In the genomic region with DNA sequence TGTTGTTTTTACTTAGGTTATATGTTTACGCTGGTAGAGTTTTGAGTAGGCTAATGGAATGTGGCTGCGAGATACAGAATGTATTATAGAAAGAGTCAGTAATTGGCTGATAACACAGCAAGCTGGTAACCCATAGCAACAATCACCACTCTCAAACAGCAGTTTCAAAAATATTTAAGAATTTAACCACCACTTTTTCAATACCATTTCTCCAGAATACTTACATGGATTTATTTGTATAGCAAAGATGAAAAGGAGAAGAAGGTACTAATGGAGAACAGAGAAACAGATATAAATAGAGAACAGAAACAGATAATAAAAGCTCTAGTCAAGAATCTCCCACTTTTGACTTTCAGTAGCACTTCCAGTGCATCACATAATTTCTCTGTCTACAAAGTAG, we compare ENCODE assay signal across 12 cellular contexts.
DNase-seq lines count a peak whose midpoint lies in the region; ATAC-seq and TF ChIP-seq lines count a peak whose summit lies in the region.
"Had no signal": no experiment of that assay in that cellular context is flagged by ENCODE, and none has a peak within 500 bp of the region (broad histone marks: within the 10 kb centered on the region; RNA-seq: fewer than 3 reads in every experiment).

No MANE protein-coding gene starts in this region.

- intact Hi-C loops in Caco-2 (cut with micrococcal nuclease; ENCODE audit: unreplicated experiment): no loop called here

- POLR2A ChIA-PET in RWPE1 (lab: Yijun Ruan, JAX; ENCODE audit: low non-redundant PET): no interaction called here
- POLR2A ChIA-PET in Caco-2 (lab: Charles Lee): interaction anchor here (0.6 kb wide), 1 partner anchor 868 kb away, joined by 3 read pairs; no protein-coding TSS in a partner anchor

- in situ Hi-C loops in GM13977 (cut with MboI; ENCODE audit: low pct_unique_long_range_greater_than_20kb, low sequenced_read_pairs, unreplicated experiment): no loop called here

- peak; percentile 74 for ATAC-seq in GM19467 (IDR thresholded peaks at IDR 0.05; ENCODE audit: unreplicated experiment)
- ATAC-seq in HG02938 (IDR thresholded peaks at IDR 0.05; ENCODE audit: unreplicated experiment): peak; percentile 86
- peak; percentile 83 for ATAC-seq in HG03575 (IDR thresholded peaks at IDR 0.05; ENCODE audit: extremely low read depth, insufficient number of reproducible peaks, low FRiP score, unreplicated experiment)
- ATAC-seq: PC-3 had no signal

- H3K9me3 ChIP-seq in Caco-2: no peaks in the 10 kb centered on the region

- no peaks in the 10 kb centered on the region for H3K4me1 Mint-ChIP-seq in Caco-2 (ENCODE audit: low read depth, unreplicated experiment)
- H3K4me1 Mint-ChIP-seq: neural crest cell had no signal

- BruUV-seq in Caco-2 (replicated peaks; lab: Mats Ljungman, UMichigan): no TSS peak

- H3K4me3 Mint-ChIP-seq in Caco-2 (ENCODE audit: unreplicated experiment): no peak overlapping the region
- H3K4me3 Mint-ChIP-seq: neural crest cell had no signal

- H3K27me3 Mint-ChIP-seq in Caco-2 (ENCODE audit: insufficient read depth, unreplicated experiment): no peaks in the 10 kb centered on the region

- H3K27ac Mint-ChIP-seq in Caco-2 (ENCODE audit: unreplicated experiment): no peak overlapping the region

- H3K36me3 Mint-ChIP-seq in Caco-2 (ENCODE audit: insufficient read depth, unreplicated experiment): no peaks in the 10 kb centered on the region

- no peak for TF ChIP-seq CTCF in GM13977 (IDR thresholded peaks at IDR 0.05; ENCODE audit: extremely low read depth, insufficient read depth, missing control alignments)
- TF ChIP-seq CTCF in RWPE1 (conservative IDR thresholded peaks at IDR 0.05; ENCODE audit: low read depth): no peak
- TF ChIP-seq CTCF in Caco-2 (IDR thresholded peaks at IDR 0.05; ENCODE audit: insufficient read depth in 1 of 2, low read depth in 1 of 2, low read length in 1 of 2, severe bottlenecking in 1 of 2, unreplicated experiment in 1 of 2): no peak

- CTCF ChIA-PET in RWPE1 (lab: Yijun Ruan, JAX): no interaction called here
- CTCF ChIA-PET in Caco-2 (lab: Charles Lee): no interaction called here

- H3K27me3 ChIP-seq in Caco-2 (replicated peaks; ENCODE audit: control insufficient read depth, insufficient read depth, low read length): no peaks in the 10 kb centered on the region
- H3K27me3 ChIP-seq: cardiac muscle cell had no signal

- DNase-seq in GM13977 (ENCODE audit: low spot score) (peak; percentile 14), RWPE1 (ENCODE audit: low spot score) (no peak), inferior parietal cortex (ENCODE audit: extremely low spot score) (no peak), iPS-NIHi7 (ENCODE audit: extremely low spot score) (no peak), Caco-2 (no peak)
- DNase-seq: activated effector memory CD4-positive, alpha-beta T cell treated with anti-CD3 and anti-CD28 coated beads, Interleukin-2, amount 50 U/mL, for 16 hours; PC-3 had no signal

- H3K4me3 ChIP-seq in Caco-2 (ENCODE audit: low read depth, low read length): no peak overlapping the region
- H3K4me3 ChIP-seq: cardiac muscle cell had no signal

- H3K9me3 Mint-ChIP-seq in Caco-2 (ENCODE audit: unreplicated experiment): peaks cover 27% of the 10 kb centered on the region

- no peaks in the 10 kb centered on the region for H3K4me1 ChIP-seq in Caco-2

- no peaks in the 10 kb centered on the region for H3K36me3 ChIP-seq in Caco-2 (ENCODE audit: control insufficient read depth, insufficient read depth, low read length)
- H3K36me3 ChIP-seq: cardiac muscle cell had no signal

- H3K27ac ChIP-seq in RWPE1: no peak overlapping the region
- H3K27ac ChIP-seq: cardiac muscle cell had no signal
